In the genomic region with DNA sequence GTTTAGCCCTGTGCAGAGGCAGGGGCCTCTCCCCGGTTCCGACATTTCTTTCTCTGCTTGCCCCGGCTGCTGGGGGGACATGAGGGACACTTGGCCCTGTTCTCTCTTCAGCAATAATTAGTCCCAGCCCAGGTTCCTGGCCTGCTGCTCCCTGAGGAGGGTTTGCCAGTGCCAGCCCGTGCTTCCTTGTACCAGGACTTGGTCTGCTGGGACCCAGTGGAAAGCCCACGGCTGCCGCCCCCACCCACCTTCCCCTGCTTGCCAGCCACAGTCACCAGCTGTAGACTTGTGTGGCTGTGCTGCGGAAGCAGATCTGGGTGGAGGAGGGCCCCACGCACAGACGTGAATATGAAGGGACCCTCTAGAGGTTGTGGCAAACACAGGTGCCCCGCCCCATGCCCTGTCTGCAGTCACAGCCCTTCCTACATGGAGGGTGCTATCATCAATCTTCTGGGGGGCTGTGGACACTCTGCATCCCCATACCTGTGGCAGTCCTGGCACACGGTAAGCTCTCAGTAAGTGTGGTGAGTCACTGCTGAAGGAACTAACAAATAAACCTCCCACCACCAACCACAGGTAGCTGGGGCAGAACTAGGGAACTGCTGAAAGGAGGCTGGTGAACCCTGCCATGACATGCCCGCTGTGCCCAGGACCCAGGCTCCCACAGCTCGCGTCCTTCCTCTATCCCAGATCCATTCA, we compare ENCODE assay signal across 25 cellular contexts. TPM values are rescaled to one million over a fixed set of nuclear protein-coding genes. Genes with fewer than 3 reads are reported as not detected.
DNase-seq lines count a peak whose midpoint lies in the region; ATAC-seq, FAIRE-seq and TF ChIP-seq lines count a peak whose summit lies in the region.
"Had no signal": no experiment of that assay in that cellular context is flagged by ENCODE, and none has a peak within 500 bp of the region (broad histone marks: within the 10 kb centered on the region; RNA-seq: fewer than 3 reads in every experiment).

No MANE protein-coding gene starts in this region.

- H4K20me1 ChIP-seq in keratinocyte (ENCODE audit: control insufficient read depth, extremely low read depth, insufficient read depth, low read length): no peaks in the 10 kb centered on the region

- H3K9me1 ChIP-seq in keratinocyte (ENCODE audit: control insufficient read depth, extremely low read depth, insufficient read depth, low read length): no peaks in the 10 kb centered on the region

- peaks cover 14% of the 10 kb centered on the region for H3K4me1 Mint-ChIP-seq in dendritic cell treated with granulocyte-macrophage colony-stimulating factor and Interleukin-4, amounts not matched to agents 40 ng/mL and 50 ng/mL, for 4 days (ENCODE audit: low read depth)
- H3K4me1 Mint-ChIP-seq: CD8-positive, alpha-beta memory T cell had no signal

- no peak for ATAC-seq in omental fat pad (ENCODE audit: low FRiP score)
- ATAC-seq: A549, GM12878 had no signal

- H3K4me3 ChIP-seq in keratinocyte (ENCODE audit: control insufficient read depth in 2 of 3, extremely low read depth in 1 of 3, insufficient read depth in 2 of 3, low read depth in 1 of 3, low read length in 3 of 3): peak overlapping the region; percentile 34 to 69 (median 65)
- peak overlapping the region; percentile 18 to 40 (median 24) for H3K4me3 ChIP-seq in skin epidermis
- no peak overlapping the region for H3K4me3 ChIP-seq in left ventricle myocardium inferior
- H3K4me3 ChIP-seq: A549, GM12878, GM23338, Peyer's patch, SK-N-MC had no signal

- peaks cover 4% of the 10 kb centered on the region for H3K79me2 ChIP-seq in keratinocyte (ENCODE audit: control insufficient read depth, insufficient read depth, low read length)

- H3K9me3 Mint-ChIP-seq in dendritic cell treated with granulocyte-macrophage colony-stimulating factor and Interleukin-4, amounts not matched to agents 40 ng/mL and 50 ng/mL, for 4 days: no peaks in the 10 kb centered on the region
- H3K9me3 Mint-ChIP-seq: CD8-positive, alpha-beta memory T cell; GM23338 had no signal

- H3K36me3 Mint-ChIP-seq in dendritic cell treated with granulocyte-macrophage colony-stimulating factor and Interleukin-4, amounts not matched to agents 40 ng/mL and 50 ng/mL, for 4 days (ENCODE audit: low read depth): no peaks in the 10 kb centered on the region
- H3K36me3 Mint-ChIP-seq: CD8-positive, alpha-beta memory T cell had no signal

- H2AFZ ChIP-seq in keratinocyte (ENCODE audit: control insufficient read depth, low read length): peak overlapping the region; percentile 96

- H3K9ac ChIP-seq in keratinocyte (ENCODE audit: control insufficient read depth, extremely low read depth, insufficient read depth, low read length): peak overlapping the region; percentile 82

- no peaks in the 10 kb centered on the region for H3K27me3 ChIP-seq in keratinocyte (ENCODE audit: control insufficient read depth, extremely low read depth, insufficient read depth, low read length)
- peaks cover 15% of the 10 kb centered on the region for H3K27me3 ChIP-seq in left ventricle myocardium inferior (ENCODE audit: low read depth)
- H3K27me3 ChIP-seq: Peyer's patch had no signal

- TF ChIP-seq CTCF in keratinocyte (optimal IDR thresholded peaks at IDR 0.05 in 1 of 3, IDR thresholded peaks at IDR 0.05 in 1 of 3, conservative IDR thresholded peaks at IDR 0.05 in 1 of 3; ENCODE audit: extremely low read depth in 1 of 3, insufficient read depth in 2 of 3, low read length in 3 of 3): no peak
- no peak for TF ChIP-seq CTCF in left ventricle myocardium inferior (IDR thresholded peaks at IDR 0.05; ENCODE audit: borderline replicate concordance)
- TF ChIP-seq CTCF in omental fat pad (IDR thresholded peaks at IDR 0.05): no peak

- H3K27ac ChIP-seq in keratinocyte (ENCODE audit: control insufficient read depth, insufficient read depth, low read length): peak overlapping the region; percentile 92
- H3K27ac ChIP-seq in skin epidermis: peak overlapping the region; percentile 23 to 86 (median 72)
- no peak overlapping the region for H3K27ac ChIP-seq in left ventricle myocardium inferior (replicated peaks)
- H3K27ac ChIP-seq: A549, Peyer's patch, SK-N-MC had no signal

- no peaks in the 10 kb centered on the region for H3K27me3 Mint-ChIP-seq in dendritic cell treated with granulocyte-macrophage colony-stimulating factor and Interleukin-4, amounts not matched to agents 40 ng/mL and 50 ng/mL, for 4 days

- peak; percentile 68 for DNase-seq in HPDE6-E6E7 (ENCODE audit: extremely low spot score)
- DNase-seq in keratinocyte (ENCODE audit: low read depth, low spot score): no peak
- DNase-seq in epidermal melanocyte (ENCODE audit: insufficient read length, low spot score): no peak
- no peak for DNase-seq in left ventricle myocardium inferior
- no peak for DNase-seq in NCI-H82 treated with DMSO at 0.1 percent for 48 hours (lab: John Stamatoyannopoulos, UW; ENCODE audit: unreplicated experiment)
- no peak for DNase-seq in omental fat pad (ENCODE audit: low spot score)
- DNase-seq: C1 segment of cervical spinal cord; CD8-positive, alpha-beta memory T cell; DMS53; EL; Kasumi-1; MM.1S; NCI-H1092; NCI-H146; NCI-H2029 treated with DMSO at 0.1 percent for 48 hours; NCI-H2171; NCI-H526 treated with DMSO at 0.1 percent for 48 hours; Peyer's patch; Right ventricle myocardium superior had no signal

- FAIRE-seq in keratinocyte (lab: Jason Lieb, UNC): peak; percentile 96
- FAIRE-seq: A549, GM12878 had no signal

- peak overlapping the region; percentile 4 for H3K27ac Mint-ChIP-seq in dendritic cell treated with granulocyte-macrophage colony-stimulating factor and Interleukin-4, amounts not matched to agents 40 ng/mL and 50 ng/mL, for 4 days
- H3K27ac Mint-ChIP-seq: CD8-positive, alpha-beta memory T cell; GM23338 had no signal

- intact Hi-C loops in dendritic cell treated with granulocyte-macrophage colony-stimulating factor and Interleukin-4, amounts not matched to agents 40 ng/mL and 50 ng/mL, for 4 days (cut with micrococcal nuclease): no loop called here
- intact Hi-C loops in left ventricle myocardium inferior (cut with micrococcal nuclease): no loop called here

- dilution Hi-C loops in keratinocyte (cut with MboI; ENCODE audit: extremely low pct_ligation_motif_present, low sequenced_read_pairs): no loop called here

- H3K9me3 ChIP-seq in keratinocyte (ENCODE audit: control insufficient read depth, low read depth, low read length): no peaks in the 10 kb centered on the region
- H3K9me3 ChIP-seq in left ventricle myocardium inferior (replicated peaks): no peaks in the 10 kb centered on the region
- H3K9me3 ChIP-seq: A549, Peyer's patch had no signal

- no peak overlapping the region for H3K4me3 Mint-ChIP-seq in dendritic cell treated with granulocyte-macrophage colony-stimulating factor and Interleukin-4, amounts not matched to agents 40 ng/mL and 50 ng/mL, for 4 days
- H3K4me3 Mint-ChIP-seq: CD8-positive, alpha-beta memory T cell; GM23338 had no signal

- peaks cover 2 to 4% of the 10 kb centered on the region in 2 experiments for H3K36me3 ChIP-seq in keratinocyte (ENCODE audit: control insufficient read depth in 2 of 2, extremely low read depth in 1 of 2, insufficient read depth in 2 of 2, low read length in 2 of 2)
- H3K36me3 ChIP-seq in left ventricle myocardium inferior: no peaks in the 10 kb centered on the region
- H3K36me3 ChIP-seq: Peyer's patch had no signal

- peak overlapping the region; percentile 95 for H3K4me2 ChIP-seq in keratinocyte (ENCODE audit: control insufficient read depth, extremely low read depth, insufficient read depth, low read depth, low read length)
- H3K4me2 ChIP-seq: A549, GM23338 had no signal

- peaks cover 49% of the 10 kb centered on the region for H3K4me1 ChIP-seq in keratinocyte (ENCODE audit: control insufficient read depth, extremely low read depth, insufficient read depth, low read length)
- H3K4me1 ChIP-seq in left ventricle myocardium inferior: no peaks in the 10 kb centered on the region
- H3K4me1 ChIP-seq: A549, Peyer's patch had no signal

RNA-seq across cellular contexts. Expression of gene TP53AIP1, which starts 0.9 kb away (rescaled TPM):
- polyA plus RNA-seq in keratinocyte: 21.2 to 75.2 TPM (median 37.1 TPM) in 3 replicates
- 6.4 TPM for polyA plus RNA-seq in keratinocyte (2011; ENCODE audit: low read depth)
- polyA plus RNA-seq in keratinocyte (2011; cell fraction: cytosol; rRNA removed): 34.5 and 40.4 TPM in 2 replicates
- polyA plus RNA-seq in keratinocyte (2011; cell fraction: nucleus; rRNA removed): 57.7 and 84.9 TPM in 2 replicates
- 21.3 and 29.2 TPM in 2 replicates for polyA plus RNA-seq in keratinocyte (2012; ENCODE audit: low replicate concordance)
- polyA minus RNA-seq in keratinocyte: 8.5 to 35.0 TPM (median 15.4 TPM) in 3 replicates
- polyA minus RNA-seq in keratinocyte (2011; cell fraction: cytosol; rRNA and poly(A)+ RNA removed): 15.9 TPM
- 12.5 and 15.3 TPM in 2 replicates for polyA minus RNA-seq in keratinocyte (2011; cell fraction: nucleus; rRNA and poly(A)+ RNA removed)
- total RNA-seq in left ventricle myocardium inferior (not detected), omental fat pad (under 1 TPM in 2 of 4 donors, not detected in 2; 0.24 to 0.37 TPM)
- total RNA-seq: CD8-positive, alpha-beta memory T cell; GM12878; Right ventricle myocardium superior had no signal
- polyA plus RNA-seq: CD8-positive, alpha-beta memory T cell; GM23338 had no signal

RNA-seq across cellular contexts. Expression of gene KCNJ5, which starts 50.6 kb away (rescaled TPM):
- polyA plus RNA-seq in keratinocyte: 0.59 to 1.4 TPM (median 0.77 TPM) in 3 replicates
- 0.24 TPM for polyA plus RNA-seq in keratinocyte (2011; ENCODE audit: low read depth)
- polyA plus RNA-seq in keratinocyte (2011; cell fraction: cytosol; rRNA removed): 0.58 and 0.71 TPM in 2 replicates
- polyA plus RNA-seq in keratinocyte (2011; cell fraction: nucleus; rRNA removed): 1.2 and 1.6 TPM in 2 replicates
- polyA plus RNA-seq in keratinocyte (2012; ENCODE audit: low replicate concordance): 0.52 and 0.69 TPM in 2 replicates
- polyA minus RNA-seq in keratinocyte: 0.38 to 2.1 TPM (median 1.0 TPM) in 3 replicates
- 1.3 TPM for polyA minus RNA-seq in keratinocyte (2011; cell fraction: cytosol; rRNA and poly(A)+ RNA removed)
- polyA minus RNA-seq in keratinocyte (2011; cell fraction: nucleus; rRNA and poly(A)+ RNA removed): 0.74 and 1.6 TPM in 2 replicates
- total RNA-seq in left ventricle myocardium inferior (5.4 TPM), omental fat pad (10 to 100 TPM in 1 of 4 donors, 1 to 10 TPM in 3; 1.5 to 12.1 (median 3.0) TPM)
- total RNA-seq: GM12878, GM23338 had no signal
- polyA plus RNA-seq: CD8-positive, alpha-beta memory T cell; GM23338 had no signal
